ENCODE assay signal across 1 cellular context in the genomic region with DNA sequence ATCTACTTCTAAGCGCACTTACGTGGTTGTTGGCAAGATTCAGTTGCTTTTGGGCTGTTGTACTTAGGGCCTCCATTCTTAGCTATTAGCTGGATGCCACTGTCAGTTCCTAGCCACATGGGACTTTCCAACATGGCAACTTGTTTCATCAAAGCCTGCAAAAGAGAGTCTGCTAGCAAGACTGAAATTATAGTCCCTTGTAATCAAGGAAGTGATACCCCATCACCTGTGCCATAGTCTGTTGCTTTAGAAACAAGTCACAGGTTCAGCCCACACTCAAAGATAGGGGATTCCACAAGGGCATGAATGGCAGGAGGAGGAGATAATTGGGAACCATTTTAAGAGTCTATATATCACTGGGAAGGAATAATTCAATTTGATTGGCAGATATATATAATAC.
TF ChIP-seq lines count a peak whose summit lies in the region.

No MANE protein-coding gene starts in this region.

TF ChIP-seq in GM23338, 12 proteins besides CTCF, POLR2A, EP300 and RAD21 (continued from another document):
- TF ChIP-seq, protein P1, sequence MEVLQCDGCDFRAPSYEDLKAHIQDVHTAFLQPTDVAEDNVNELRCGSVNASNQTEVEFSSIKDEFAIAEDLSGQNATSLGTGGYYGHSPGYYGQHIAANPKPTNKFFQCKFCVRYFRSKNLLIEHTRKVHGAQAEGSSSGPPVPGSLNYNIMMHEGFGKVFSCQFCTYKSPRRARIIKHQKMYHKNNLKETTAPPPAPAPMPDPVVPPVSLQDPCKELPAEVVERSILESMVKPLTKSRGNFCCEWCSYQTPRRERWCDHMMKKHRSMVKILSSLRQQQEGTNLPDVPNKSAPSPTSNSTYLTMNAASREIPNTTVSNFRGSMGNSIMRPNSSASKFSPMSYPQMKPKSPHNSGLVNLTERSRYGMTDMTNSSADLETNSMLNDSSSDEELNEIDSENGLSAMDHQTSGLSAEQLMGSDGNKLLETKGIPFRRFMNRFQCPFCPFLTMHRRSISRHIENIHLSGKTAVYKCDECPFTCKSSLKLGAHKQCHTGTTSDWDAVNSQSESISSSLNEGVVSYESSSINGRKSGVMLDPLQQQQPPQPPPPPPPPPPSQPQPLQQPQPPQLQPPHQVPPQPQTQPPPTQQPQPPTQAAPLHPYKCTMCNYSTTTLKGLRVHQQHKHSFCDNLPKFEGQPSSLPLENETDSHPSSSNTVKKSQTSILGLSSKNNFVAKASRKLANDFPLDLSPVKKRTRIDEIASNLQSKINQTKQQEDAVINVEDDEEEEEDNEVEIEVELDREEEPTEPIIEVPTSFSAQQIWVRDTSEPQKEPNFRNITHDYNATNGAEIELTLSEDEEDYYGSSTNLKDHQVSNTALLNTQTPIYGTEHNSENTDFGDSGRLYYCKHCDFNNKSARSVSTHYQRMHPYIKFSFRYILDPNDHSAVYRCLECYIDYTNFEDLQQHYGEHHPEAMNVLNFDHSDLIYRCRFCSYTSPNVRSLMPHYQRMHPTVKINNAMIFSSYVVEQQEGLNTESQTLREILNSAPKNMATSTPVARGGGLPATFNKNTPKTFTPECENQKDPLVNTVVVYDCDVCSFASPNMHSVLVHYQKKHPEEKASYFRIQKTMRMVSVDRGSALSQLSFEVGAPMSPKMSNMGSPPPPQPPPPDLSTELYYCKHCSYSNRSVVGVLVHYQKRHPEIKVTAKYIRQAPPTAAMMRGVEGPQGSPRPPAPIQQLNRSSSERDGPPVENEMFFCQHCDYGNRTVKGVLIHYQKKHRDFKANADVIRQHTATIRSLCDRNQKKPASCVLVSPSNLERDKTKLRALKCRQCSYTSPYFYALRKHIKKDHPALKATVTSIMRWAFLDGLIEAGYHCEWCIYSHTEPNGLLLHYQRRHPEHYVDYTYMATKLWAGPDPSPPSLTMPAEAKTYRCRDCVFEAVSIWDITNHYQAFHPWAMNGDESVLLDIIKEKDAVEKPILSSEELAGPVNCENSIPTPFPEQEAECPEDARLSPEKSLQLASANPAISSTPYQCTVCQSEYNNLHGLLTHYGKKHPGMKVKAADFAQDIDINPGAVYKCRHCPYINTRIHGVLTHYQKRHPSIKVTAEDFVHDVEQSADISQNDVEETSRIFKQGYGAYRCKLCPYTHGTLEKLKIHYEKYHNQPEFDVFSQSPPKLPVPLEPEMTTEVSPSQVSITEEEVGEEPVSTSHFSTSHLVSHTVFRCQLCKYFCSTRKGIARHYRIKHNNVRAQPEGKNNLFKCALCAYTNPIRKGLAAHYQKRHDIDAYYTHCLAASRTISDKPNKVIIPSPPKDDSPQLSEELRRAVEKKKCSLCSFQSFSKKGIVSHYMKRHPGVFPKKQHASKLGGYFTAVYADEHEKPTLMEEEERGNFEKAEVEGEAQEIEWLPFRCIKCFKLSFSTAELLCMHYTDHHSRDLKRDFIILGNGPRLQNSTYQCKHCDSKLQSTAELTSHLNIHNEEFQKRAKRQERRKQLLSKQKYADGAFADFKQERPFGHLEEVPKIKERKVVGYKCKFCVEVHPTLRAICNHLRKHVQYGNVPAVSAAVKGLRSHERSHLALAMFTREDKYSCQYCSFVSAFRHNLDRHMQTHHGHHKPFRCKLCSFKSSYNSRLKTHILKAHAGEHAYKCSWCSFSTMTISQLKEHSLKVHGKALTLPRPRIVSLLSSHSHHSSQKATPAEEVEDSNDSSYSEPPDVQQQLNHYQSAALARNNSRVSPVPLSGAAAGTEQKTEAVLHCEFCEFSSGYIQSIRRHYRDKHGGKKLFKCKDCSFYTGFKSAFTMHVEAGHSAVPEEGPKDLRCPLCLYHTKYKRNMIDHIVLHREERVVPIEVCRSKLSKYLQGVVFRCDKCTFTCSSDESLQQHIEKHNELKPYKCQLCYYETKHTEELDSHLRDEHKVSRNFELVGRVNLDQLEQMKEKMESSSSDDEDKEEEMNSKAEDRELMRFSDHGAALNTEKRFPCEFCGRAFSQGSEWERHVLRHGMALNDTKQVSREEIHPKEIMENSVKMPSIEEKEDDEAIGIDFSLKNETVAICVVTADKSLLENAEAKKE (CRISPR knock-in tag; IDR thresholded peaks at IDR 0.05) = no peak
- TF ChIP-seq NANOG (IDR thresholded peaks at IDR 0.05; ENCODE audit: borderline replicate concordance) = no peak
- no peak for TF ChIP-seq EZH2 (IDR thresholded peaks at IDR 0.05; ENCODE audit: low read depth, unreplicated experiment)
- no peak for TF ChIP-seq JUNB (IDR thresholded peaks at IDR 0.05; ENCODE audit: unreplicated experiment)
- TF ChIP-seq, protein P2, sequence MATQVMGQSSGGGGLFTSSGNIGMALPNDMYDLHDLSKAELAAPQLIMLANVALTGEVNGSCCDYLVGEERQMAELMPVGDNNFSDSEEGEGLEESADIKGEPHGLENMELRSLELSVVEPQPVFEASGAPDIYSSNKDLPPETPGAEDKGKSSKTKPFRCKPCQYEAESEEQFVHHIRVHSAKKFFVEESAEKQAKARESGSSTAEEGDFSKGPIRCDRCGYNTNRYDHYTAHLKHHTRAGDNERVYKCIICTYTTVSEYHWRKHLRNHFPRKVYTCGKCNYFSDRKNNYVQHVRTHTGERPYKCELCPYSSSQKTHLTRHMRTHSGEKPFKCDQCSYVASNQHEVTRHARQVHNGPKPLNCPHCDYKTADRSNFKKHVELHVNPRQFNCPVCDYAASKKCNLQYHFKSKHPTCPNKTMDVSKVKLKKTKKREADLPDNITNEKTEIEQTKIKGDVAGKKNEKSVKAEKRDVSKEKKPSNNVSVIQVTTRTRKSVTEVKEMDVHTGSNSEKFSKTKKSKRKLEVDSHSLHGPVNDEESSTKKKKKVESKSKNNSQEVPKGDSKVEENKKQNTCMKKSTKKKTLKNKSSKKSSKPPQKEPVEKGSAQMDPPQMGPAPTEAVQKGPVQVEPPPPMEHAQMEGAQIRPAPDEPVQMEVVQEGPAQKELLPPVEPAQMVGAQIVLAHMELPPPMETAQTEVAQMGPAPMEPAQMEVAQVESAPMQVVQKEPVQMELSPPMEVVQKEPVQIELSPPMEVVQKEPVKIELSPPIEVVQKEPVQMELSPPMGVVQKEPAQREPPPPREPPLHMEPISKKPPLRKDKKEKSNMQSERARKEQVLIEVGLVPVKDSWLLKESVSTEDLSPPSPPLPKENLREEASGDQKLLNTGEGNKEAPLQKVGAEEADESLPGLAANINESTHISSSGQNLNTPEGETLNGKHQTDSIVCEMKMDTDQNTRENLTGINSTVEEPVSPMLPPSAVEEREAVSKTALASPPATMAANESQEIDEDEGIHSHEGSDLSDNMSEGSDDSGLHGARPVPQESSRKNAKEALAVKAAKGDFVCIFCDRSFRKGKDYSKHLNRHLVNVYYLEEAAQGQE (IDR thresholded peaks at IDR 0.05; ENCODE audit: unreplicated experiment) = no peak
